Comparison of ENCODE assay signal across 13 cellular contexts in the genomic region with DNA sequence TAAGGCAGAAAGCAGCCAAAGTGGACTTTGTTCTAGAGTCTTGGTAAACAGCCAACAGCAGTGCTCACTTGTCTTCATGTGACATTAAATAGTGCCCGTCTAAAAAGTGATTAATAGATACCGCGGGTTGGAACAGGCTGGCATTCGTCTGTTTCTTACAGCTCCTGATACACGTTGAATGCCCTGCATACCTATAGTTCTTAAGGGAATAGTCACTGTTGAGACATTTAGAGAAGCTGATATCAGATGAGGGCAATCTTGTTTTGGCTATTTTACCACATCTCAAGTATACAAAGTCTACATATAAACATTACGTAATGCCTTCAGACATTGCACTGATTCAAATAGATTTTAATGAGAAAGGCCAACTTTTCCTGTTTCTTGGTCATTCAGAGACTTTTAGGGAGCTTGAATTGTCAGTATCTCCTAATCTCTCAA.
A peak's percentile ranks its signal among the peaks of the same experiment; 100 is the strongest.
DNase-seq lines count a peak whose midpoint lies in the region; TF ChIP-seq lines count a peak whose summit lies in the region.
"Had no signal": no experiment of that assay in that cellular context is flagged by ENCODE, and none has a peak within 500 bp of the region (broad histone marks: within the 10 kb centered on the region; RNA-seq: fewer than 3 reads in every experiment).

No MANE protein-coding gene starts in this region.

- no peaks in the 10 kb centered on the region for H3K36me3 ChIP-seq in MM.1S (replicated peaks; ENCODE audit: insufficient read depth, low read length)

- peaks cover 1% of the 10 kb centered on the region; the same call in 1 of the 2 replicates for H3K4me1 ChIP-seq in MM.1S (ENCODE audit: low read length)

- H3K27me3 ChIP-seq in MM.1S (replicated peaks; ENCODE audit: insufficient read depth, low read length) = no peaks in the 10 kb centered on the region
- H3K27me3 ChIP-seq: dorsolateral prefrontal cortex had no signal

- H3K4me2 ChIP-seq in MM.1S (ENCODE audit: low read depth, low read length) = no peak overlapping the region

- no peak overlapping the region for H3K4me3 ChIP-seq in AG10803 (ENCODE audit: low read length)
- no peak overlapping the region for H3K4me3 ChIP-seq in epithelial cell of proximal tubule (ENCODE audit: low read depth, low read length)
- H3K4me3 ChIP-seq in MM.1S (ENCODE audit: low read length) = no peak overlapping the region
- H3K4me3 ChIP-seq: dorsolateral prefrontal cortex had no signal

- no peaks in the 10 kb centered on the region for H3K79me2 ChIP-seq in MM.1S (ENCODE audit: low read length)

- no peaks in the 10 kb centered on the region for H4K20me1 ChIP-seq in MM.1S (ENCODE audit: insufficient read depth, low read length)

- DNase-seq in AG10803 (ENCODE audit: low read depth) = peak; percentile 65
- DNase-seq in NCI-H226 = peak; percentile 86
- DNase-seq in epithelial cell of proximal tubule (ENCODE audit: low read depth) = peak; percentile 74
- peak; percentile 72 for DNase-seq in mucosa of gallbladder (ENCODE audit: low spot score)
- DNase-seq in NCI-H748 (lab: John Stamatoyannopoulos, UW; ENCODE audit: unreplicated experiment) = no peak
- no peak for DNase-seq in HuH-7 (ENCODE audit: low spot score)
- no peak for DNase-seq in MM.1S
- no peak for DNase-seq in germinal center (ENCODE audit: low spot score)
- DNase-seq: CD4-positive, alpha-beta T cell; dorsolateral prefrontal cortex; GOT3; NCI-H524; stimulated activated naive CD4-positive, alpha-beta T cell had no signal

- H3F3A ChIP-seq in MM.1S (ENCODE audit: insufficient read depth, low read length) = no peaks in the 10 kb centered on the region

- H3K9me3 ChIP-seq in MM.1S (replicated peaks; ENCODE audit: insufficient read depth, low read length) = no peaks in the 10 kb centered on the region; the same call in 1 of the 2 replicates

- H3K27ac ChIP-seq in MM.1S (ENCODE audit: low read length) = no peak overlapping the region
- H3K27ac ChIP-seq: dorsolateral prefrontal cortex had no signal

- no peak overlapping the region for H2AFZ ChIP-seq in MM.1S (ENCODE audit: low read length)

- no peak overlapping the region for H3K9ac ChIP-seq in MM.1S (ENCODE audit: low read length)

- TF ChIP-seq CTCF in AG10803 (conservative IDR thresholded peaks at IDR 0.05; ENCODE audit: low read length) (no peak), epithelial cell of proximal tubule (conservative IDR thresholded peaks at IDR 0.05; ENCODE audit: low read depth, low read length) (no peak), MM.1S (IDR thresholded peaks at IDR 0.05; ENCODE audit: low read length) (no peak)

- no peaks in the 10 kb centered on the region for H3K9me2 ChIP-seq in MM.1S (replicated peaks; ENCODE audit: insufficient read depth, low read length)

Comparison
In these comparisons a context has a peak if more than half of its experiments do, and no peak if none do; other contexts are left out.
1. DNase-seq: peak in AG10803 (single experiment), NCI-H226 (single experiment), epithelial cell of proximal tubule (single experiment) and mucosa of gallbladder (single experiment); none in NCI-H748 (single experiment), HuH-7 (single experiment), MM.1S (single experiment) and germinal center (single experiment).